ENCODE assay signal across 8 cellular contexts in the genomic region with DNA sequence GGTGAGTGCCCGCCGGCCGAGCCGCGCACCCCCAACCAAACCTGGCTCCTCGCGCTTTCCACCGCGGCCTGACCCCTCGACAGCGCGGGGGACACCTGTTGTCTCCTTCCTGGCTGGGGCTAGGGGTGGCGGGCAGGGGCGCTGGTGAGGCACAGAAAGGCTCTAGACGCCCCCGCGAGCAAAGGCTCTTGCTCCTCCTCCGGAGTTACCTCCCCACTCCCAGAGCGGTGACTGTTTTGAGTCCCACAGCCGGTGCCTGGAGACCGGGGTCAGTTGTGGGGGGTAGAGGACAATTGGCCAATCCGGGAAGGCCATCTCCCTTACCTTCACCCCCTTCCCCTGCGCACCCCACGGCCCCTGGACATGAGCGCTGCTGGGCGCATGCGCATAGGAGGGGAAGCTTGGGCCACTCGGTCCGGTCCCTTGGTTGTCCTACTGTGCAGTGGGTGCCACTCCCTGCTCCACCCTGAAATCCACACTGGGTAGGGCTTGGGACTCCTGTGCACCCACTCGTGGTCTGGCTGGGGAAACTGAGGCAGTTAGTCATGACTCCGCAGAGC. TPM values are rescaled to one million over a fixed set of nuclear protein-coding genes. Genes with fewer than 3 reads are reported as not detected.
A peak's percentile ranks its signal among the peaks of the same experiment; 100 is the strongest.
DNase-seq lines count a peak whose midpoint lies in the region; ATAC-seq and TF ChIP-seq lines count a peak whose summit lies in the region.

No MANE protein-coding gene starts in this region.

- POLR2A ChIA-PET in MCF 10A (lab: Yijun Ruan, JAX), result no interaction called here

- H3K27me3 ChIP-seq in breast epithelium, result peaks cover 3 to 22% of the 10 kb centered on the region in 2 donors
- H3K27me3 ChIP-seq in duodenal mucosa (ENCODE audit: control insufficient read depth in 1 of 2, insufficient read depth in 2 of 2, low read length in 2 of 2), result peaks cover 3 to 8% of the 10 kb centered on the region in 2 donors
- H3K27me3 ChIP-seq in aorta (ENCODE audit: control insufficient read depth in 1 of 2, insufficient read depth in 2 of 2, low read length in 1 of 2), result no peaks in the 10 kb centered on the region

- CTCF ChIA-PET in MCF 10A (lab: Yijun Ruan, JAX), result interaction anchor here (0.6 kb wide), 1 partner anchor 1019 kb away, joined by 4 read pairs; no protein-coding TSS in a partner anchor

- H3K36me3 Mint-ChIP-seq in MCF 10A (ENCODE audit: insufficient read depth, unreplicated experiment) (no peaks in the 10 kb centered on the region), mesothelial cell of epicardium (no peaks in the 10 kb centered on the region)

- H3K27ac ChIP-seq in breast epithelium (no peak overlapping the region), duodenal mucosa (ENCODE audit: low read depth, low read length) (no peak overlapping the region), aorta (ENCODE audit: low read depth in 1 of 2, low read length in 2 of 2) (no peak overlapping the region)

- H3K4me3 ChIP-seq in breast epithelium (peak overlapping the region; percentile 35 to 60 (median 42)), duodenal mucosa (ENCODE audit: low read depth in 1 of 2, low read length in 2 of 2) (peak overlapping the region; percentile 61 to 68), aorta (ENCODE audit: low read length in 2 of 2) (peak overlapping the region in 1 of 2 donors; percentile 10)

- H3K4me1 Mint-ChIP-seq in MCF 10A (ENCODE audit: insufficient read depth, unreplicated experiment) (no peaks in the 10 kb centered on the region), mesothelial cell of epicardium (peaks cover 3% of the 10 kb centered on the region)

- TF ChIP-seq CTCF in breast epithelium (IDR thresholded peaks at IDR 0.05) (no peak), MCF 10A (IDR thresholded peaks at IDR 0.05; ENCODE audit: unreplicated experiment) (no peak), mesothelial cell of epicardium (IDR thresholded peaks at IDR 0.05; ENCODE audit: unreplicated experiment) (no peak)

- WGBS in aorta, 2 donors, result 10 to 11% methylated on average over 30 to 31 of the region's 31 CpGs

- no peaks in the 10 kb centered on the region for H3K9me3 ChIP-seq in breast epithelium
- no peaks in the 10 kb centered on the region for H3K9me3 ChIP-seq in duodenal mucosa (ENCODE audit: control insufficient read depth in 1 of 2, low read length in 2 of 2)
- no peaks in the 10 kb centered on the region for H3K9me3 ChIP-seq in aorta (ENCODE audit: control insufficient read depth, low read length)

- H3K9ac ChIP-seq in duodenal mucosa (ENCODE audit: low read depth in 1 of 2, low read length in 2 of 2), result peak overlapping the region in 1 of 2 donors; percentile 41

- no peak for ATAC-seq in aorta (ENCODE audit: low FRiP score)
- no peak for ATAC-seq in HG02870 (IDR thresholded peaks at IDR 0.05; ENCODE audit: unreplicated experiment)
- ATAC-seq in HG03045 (IDR thresholded peaks at IDR 0.05; ENCODE audit: unreplicated experiment), result no peak

- H3K9me3 Mint-ChIP-seq in MCF 10A (ENCODE audit: unreplicated experiment), result no peaks in the 10 kb centered on the region
- H3K9me3 Mint-ChIP-seq in mesothelial cell of epicardium, result no peaks in the 10 kb centered on the region

- DNase-seq in breast epithelium (ENCODE audit: low spot score in 2 of 2), result no peak
- no peak for DNase-seq in MCF 10A (ENCODE audit: unreplicated experiment)
- no peak for DNase-seq in mesothelial cell of epicardium (ENCODE audit: low spot score in 2 of 2, unreplicated experiment in 2 of 2)
- peak; percentile 54 to 77 for DNase-seq in aorta
- no peak for DNase-seq in inferior parietal cortex (ENCODE audit: extremely low spot score)

- intact Hi-C loops in breast epithelium (cut with DNase I; ENCODE audit: low total_unique reads), result no loop called here
- intact Hi-C loops in MCF 10A (cut with micrococcal nuclease), result loop anchor here (5.0 kb wide), 1 partner anchor 228 kb away; no protein-coding TSS in a partner anchor
- intact Hi-C loops in aorta (cut with DNase I), result loop anchor here (5.0 to 10.0 kb wide), 2 partner anchors 933 to 1020 kb away; no protein-coding TSS in a partner anchor

- H3K4me3 Mint-ChIP-seq in MCF 10A (ENCODE audit: unreplicated experiment) (no peak overlapping the region), mesothelial cell of epicardium (peak overlapping the region; percentile 49)

- H3K27me3 Mint-ChIP-seq in MCF 10A (ENCODE audit: insufficient read depth, unreplicated experiment) (no peaks in the 10 kb centered on the region), mesothelial cell of epicardium (ENCODE audit: low read depth) (peaks cover 66% of the 10 kb centered on the region)

- no peak for TF ChIP-seq POLR2A in breast epithelium (IDR thresholded peaks at IDR 0.05)

- H3K27ac Mint-ChIP-seq in MCF 10A (ENCODE audit: low read depth, unreplicated experiment) (no peak overlapping the region), mesothelial cell of epicardium (no peak overlapping the region)

- H3K4me1 ChIP-seq in breast epithelium, result peaks cover 0 to 4% of the 10 kb centered on the region in 2 donors
- peaks cover 14 to 20% of the 10 kb centered on the region in 2 donors for H3K4me1 ChIP-seq in duodenal mucosa (ENCODE audit: control insufficient read depth in 1 of 2, insufficient read depth in 2 of 2, low read length in 2 of 2)
- H3K4me1 ChIP-seq in aorta (ENCODE audit: control insufficient read depth in 1 of 2, insufficient read depth in 2 of 2, low read length in 2 of 2), result no peaks in the 10 kb centered on the region

- BruUV-seq in MCF 10A (replicated peaks; lab: Mats Ljungman, UMichigan), result no TSS peak

- H3K36me3 ChIP-seq in breast epithelium (no peaks in the 10 kb centered on the region), duodenal mucosa (ENCODE audit: control insufficient read depth in 1 of 2, insufficient read depth in 2 of 2, low read length in 2 of 2) (no peaks in the 10 kb centered on the region), aorta (ENCODE audit: control insufficient read depth in 1 of 2, insufficient read depth in 2 of 2, low read length in 1 of 2) (no peaks in the 10 kb centered on the region)

RNA-seq across cellular contexts. Expression of gene CHST13, which starts 0.6 kb away (rescaled TPM):
- total RNA-seq in breast epithelium (under 1 TPM in 2 of 3 donors, not detected in 1; 0.29 to 0.80 TPM), MCF 10A (2022) (not detected in 2 replicates), mesothelial cell of epicardium (not detected in 3 replicates), aorta (under 1 TPM; 0.33 to 0.55 TPM)
- not detected for polyA plus RNA-seq in aorta

RNA-seq across cellular contexts. Expression of gene UROC1, which starts 6.9 kb away (rescaled TPM):
- total RNA-seq in breast epithelium (not detected), MCF 10A (2022) (not detected in 2 replicates), mesothelial cell of epicardium (0.11 to 0.13 TPM in 2 of 3 replicates, not detected in the other), aorta (not detected)
- not detected for polyA plus RNA-seq in aorta

RNA-seq across cellular contexts. Expression of gene C3orf22, which starts 34.2 kb away (rescaled TPM):
- not detected for total RNA-seq in breast epithelium
- not detected in 2 replicates for total RNA-seq in MCF 10A (2022)
- total RNA-seq in mesothelial cell of epicardium, result 0.22 to 0.38 TPM in 2 of 3 replicates, not detected in the other
- not detected for total RNA-seq in aorta
- polyA plus RNA-seq in aorta, result not detected

RNA-seq across cellular contexts. Expression of gene ZXDC, which starts 48.8 kb away (rescaled TPM):
- total RNA-seq in breast epithelium (10 to 100 TPM; 37.6 to 42.4 (median 39.0) TPM), MCF 10A (2022) (37.2 and 37.5 TPM in 2 replicates), mesothelial cell of epicardium (33.3 to 34.2 TPM (median 33.7 TPM) in 3 replicates), aorta (10 to 100 TPM; 35.7 to 37.5 TPM)
- 10 to 100 TPM in 1 of 2 donors, 1 to 10 TPM in 1; 4.4 to 15.9 TPM for polyA plus RNA-seq in aorta

Comparison
In these comparisons a context has a peak if more than half of its experiments do, and no peak if none do; other contexts are left out.
1. DNase-seq: peak in aorta (2 of 2); none in breast epithelium (0 of 2), MCF 10A (single experiment), mesothelial cell of epicardium (0 of 2) and inferior parietal cortex (single experiment).